In genomic region chr14:24113379-24113800, GRCh38 we compare ENCODE assay signal across 8 cellular contexts. TPM values are rescaled to one million over a fixed set of nuclear protein-coding genes. Genes with fewer than 3 reads are reported as not detected.
A peak's percentile ranks its signal among the peaks of the same experiment; 100 is the strongest.
DNase-seq lines count a peak whose midpoint lies in the region; ATAC-seq and TF ChIP-seq lines count a peak whose summit lies in the region.

No MANE protein-coding gene starts in this region.

- H3K4me3 Mint-ChIP-seq in CD8-positive, alpha-beta memory T cell: peak overlapping the region; percentile 96 to 100 (median 98)
- peak overlapping the region; percentile 87 for H3K4me3 Mint-ChIP-seq in endodermal cell

- H3K36me3 ChIP-seq in CD8-positive, alpha-beta memory T cell (ENCODE audit: insufficient read depth, low read length): peaks cover 13% of the 10 kb centered on the region
- H3K36me3 ChIP-seq in OCI-LY7 (ENCODE audit: insufficient read depth, low read length) (peaks cover 20% of the 10 kb centered on the region), endodermal cell (ENCODE audit: control insufficient read depth, insufficient read depth, low read length) (peaks cover 18% of the 10 kb centered on the region), neuronal stem cell (replicated peaks in 1 of 2; ENCODE audit: control insufficient read depth in 2 of 2, insufficient read depth in 2 of 2, low read length in 2 of 2) (peaks cover 2 to 25% of the 10 kb centered on the region in 2 donors)

- peak overlapping the region; percentile 82 for H2AK5ac ChIP-seq in neuronal stem cell (ENCODE audit: low read depth, low read length)

- no peak overlapping the region for H4K8ac ChIP-seq in neuronal stem cell (ENCODE audit: low read depth, low read length)

- peak overlapping the region; percentile 98 for H3K23ac ChIP-seq in neuronal stem cell (ENCODE audit: low read depth, low read length, poor library complexity)

- H3K79me2 ChIP-seq in OCI-LY7 (ENCODE audit: insufficient read depth, low read depth, low read length): peaks cover 8% of the 10 kb centered on the region; the same call in 1 of the 2 replicates

- H2AFZ ChIP-seq in OCI-LY7 (ENCODE audit: low read length) (peak overlapping the region; percentile 90; the same call in 1 of the 2 replicates), neuronal stem cell (ENCODE audit: low read length) (peak overlapping the region; percentile 96)

- peak overlapping the region; percentile 55 for H2BK15ac ChIP-seq in neuronal stem cell (ENCODE audit: low read length)

- no peak for DNase-seq in CD8-positive, alpha-beta memory T cell
- DNase-seq in OCI-LY7 (ENCODE audit: low spot score) (peak; percentile 37), endodermal cell (no peak), neuronal stem cell (ENCODE audit: low spot score) (no peak), UCSD-AML1 (lab: John Stamatoyannopoulos, UW; ENCODE audit: unreplicated experiment) (no peak), OCI-M2 (lab: John Stamatoyannopoulos, UW; ENCODE audit: unreplicated experiment) (no peak)

- peak overlapping the region; percentile 31 for H3K14ac ChIP-seq in neuronal stem cell (ENCODE audit: low read length)

- H2BK12ac ChIP-seq in neuronal stem cell (ENCODE audit: low read length): no peak overlapping the region

- no peaks in the 10 kb centered on the region for H3K9me2 ChIP-seq in OCI-LY7 (ENCODE audit: insufficient read depth, low read length)

- POLR2A ChIA-PET in CD8-positive, alpha-beta memory T cell (lab: Charles Lee): interaction anchor here (1.8 to 4.6 kb wide), 11 partner anchors 20 to 158 kb away, joined by 6 to 58 read pairs (median 22); partner anchors contain the start of genes CHMP4A, EMC9, IRF9 and PCK2
- POLR2A ChIA-PET in OCI-LY7 (lab: Charles Lee): interaction anchor here (0.6 to 4.2 kb wide), 6 partner anchors 19 to 162 kb away, joined by 4 to 64 read pairs (median 20); partner anchors contain the start of genes PCK2, PSME1, PSME2 and RABGGTA

- H3K4me3 ChIP-seq in CD8-positive, alpha-beta memory T cell (ENCODE audit: low read length): peak overlapping the region; percentile 99
- H3K4me3 ChIP-seq in OCI-LY7 (ENCODE audit: low read depth, low read length, poor library complexity, severe bottlenecking) (peak overlapping the region; percentile 91), endodermal cell (ENCODE audit: low read length) (peak overlapping the region; percentile 94), neuronal stem cell (ENCODE audit: low read length in 2 of 2) (peak overlapping the region; percentile 75 to 85)

- H3K9me3 ChIP-seq in CD8-positive, alpha-beta memory T cell (ENCODE audit: low read length): no peaks in the 10 kb centered on the region
- H3K9me3 ChIP-seq in OCI-LY7 (ENCODE audit: low read length): no peaks in the 10 kb centered on the region
- H3K9me3 ChIP-seq in endodermal cell (ENCODE audit: control insufficient read depth, low read length): no peaks in the 10 kb centered on the region
- H3K9me3 ChIP-seq in neuronal stem cell (replicated peaks in 1 of 2; ENCODE audit: control insufficient read depth in 2 of 2, insufficient read depth in 1 of 2, low read depth in 1 of 2, low read length in 2 of 2): no peaks in the 10 kb centered on the region

- H3K4ac ChIP-seq in neuronal stem cell (ENCODE audit: low read length): no peak overlapping the region

- H3K27ac ChIP-seq in CD8-positive, alpha-beta memory T cell (ENCODE audit: low read depth, low read length): peak overlapping the region; percentile 98
- H3K27ac ChIP-seq in OCI-LY7 (ENCODE audit: low read depth, low read length, poor library complexity, severe bottlenecking) (peak overlapping the region; percentile 93), endodermal cell (ENCODE audit: low read depth, low read length) (peak overlapping the region; percentile 90), neuronal stem cell (replicated peaks; ENCODE audit: low read length) (peak overlapping the region; percentile 98)

- H3K27me3 ChIP-seq in CD8-positive, alpha-beta memory T cell (ENCODE audit: insufficient read depth, low read length, poor library complexity, severe bottlenecking): no peaks in the 10 kb centered on the region
- no peaks in the 10 kb centered on the region for H3K27me3 ChIP-seq in endodermal cell (ENCODE audit: control insufficient read depth, insufficient read depth, low read length, poor library complexity, severe bottlenecking)
- no peaks in the 10 kb centered on the region for H3K27me3 ChIP-seq in neuronal stem cell (ENCODE audit: control insufficient read depth in 3 of 3, insufficient read depth in 3 of 3, low read depth in 1 of 3, low read length in 3 of 3)

- H3K4me2 ChIP-seq in OCI-LY7 (ENCODE audit: low read length) (peak overlapping the region; percentile 95), neuronal stem cell (ENCODE audit: insufficient read depth, low read length, poor library complexity, severe bottlenecking) (peak overlapping the region; percentile 91)

- peak overlapping the region; percentile 97 for H3K18ac ChIP-seq in neuronal stem cell (ENCODE audit: low read length)

- CTCF ChIA-PET in CD8-positive, alpha-beta memory T cell (lab: Charles Lee): interaction anchor here (0.8 to 4.4 kb wide), 10 partner anchors 9 to 194 kb away, joined by 3 to 34 read pairs (median 7); partner anchors contain the start of genes CIDEB, IRF9, PSME1 and PSME2
- CTCF ChIA-PET in OCI-LY7 (lab: Charles Lee; ENCODE audit: unreplicated experiment): interaction anchor here (1.0 to 2.7 kb wide), 3 partner anchors 18 to 48 kb away, joined by 3 to 12 read pairs (median 6); partner anchors contain the start of genes IRF9 and PSME1

- H3K9me3 Mint-ChIP-seq in CD8-positive, alpha-beta memory T cell: no peaks in the 10 kb centered on the region
- H3K9me3 Mint-ChIP-seq in endodermal cell: no peaks in the 10 kb centered on the region

- H4K20me1 ChIP-seq in OCI-LY7 (ENCODE audit: insufficient read depth, low read length): no peaks in the 10 kb centered on the region

- H4K91ac ChIP-seq in neuronal stem cell (ENCODE audit: low read depth, low read length, poor library complexity): peak overlapping the region; percentile 96

- TF ChIP-seq CTCF in OCI-LY7 (conservative IDR thresholded peaks at IDR 0.05; ENCODE audit: low read length) (no peak), endodermal cell (conservative IDR thresholded peaks at IDR 0.05) (no peak)

- H3K9ac ChIP-seq in endodermal cell (ENCODE audit: extremely low read depth, low read length, poor library complexity, severe bottlenecking): peak overlapping the region; percentile 78
- H3K9ac ChIP-seq in neuronal stem cell (ENCODE audit: low read depth, low read length, poor library complexity): peak overlapping the region; percentile 94

- no peaks in the 10 kb centered on the region for H3K79me1 ChIP-seq in neuronal stem cell (ENCODE audit: low read depth, low read length)

- ATAC-seq in GM21723 (IDR thresholded peaks at IDR 0.05; ENCODE audit: unreplicated experiment) (no peak), HG03469 (IDR thresholded peaks at IDR 0.05; ENCODE audit: unreplicated experiment) (no peak)

- peak overlapping the region; percentile 98 to 100 (median 99) for H3K27ac Mint-ChIP-seq in CD8-positive, alpha-beta memory T cell
- H3K27ac Mint-ChIP-seq in endodermal cell: peak overlapping the region; percentile 99

- intact Hi-C loops in OCI-LY7 (cut with micrococcal nuclease; ENCODE audit: unreplicated experiment): no loop called here

- H3K4me1 Mint-ChIP-seq in CD8-positive, alpha-beta memory T cell: peaks cover 35 to 44% (median 41%) of the 10 kb centered on the region in 3 donors
- H3K4me1 Mint-ChIP-seq in endodermal cell: peaks cover 18% of the 10 kb centered on the region

- peak overlapping the region; percentile 96 for H2BK5ac ChIP-seq in neuronal stem cell (ENCODE audit: low read length)

- TSS peak; percentile 79 for BruUV-seq in OCI-LY7 (replicated peaks; lab: Mats Ljungman, UMichigan)

- H3K4me1 ChIP-seq in CD8-positive, alpha-beta memory T cell (ENCODE audit: insufficient read depth, low read length): peaks cover 39% of the 10 kb centered on the region
- H3K4me1 ChIP-seq in OCI-LY7 (ENCODE audit: insufficient read depth, low read length, poor library complexity, severe bottlenecking) (peaks cover 24% of the 10 kb centered on the region), endodermal cell (ENCODE audit: control insufficient read depth, insufficient read depth, low read length) (no peaks in the 10 kb centered on the region), neuronal stem cell (ENCODE audit: control insufficient read depth in 2 of 2, insufficient read depth in 1 of 2, low read depth in 1 of 2, low read length in 2 of 2) (peaks cover 4 to 8% of the 10 kb centered on the region in 2 donors)

- peaks cover 0 to 5% of the 10 kb centered on the region in 2 donors for H3K27me3 Mint-ChIP-seq in CD8-positive, alpha-beta memory T cell
- H3K27me3 Mint-ChIP-seq in endodermal cell (ENCODE audit: insufficient read depth): no peaks in the 10 kb centered on the region

- H2BK120ac ChIP-seq in neuronal stem cell (ENCODE audit: low read depth, low read length): peak overlapping the region; percentile 19

- WGBS in endodermal cell (ENCODE audit: insufficient coverage in 1 of 2, insufficient read length in 1 of 2), 2 experiments: 18 to 22% methylated on average over 6 to 15 of the region's 15 CpGs
- WGBS in neuronal stem cell (ENCODE audit: extremely low coverage in 2 of 2, insufficient read length in 2 of 2, insufficient replicate concordance in 1 of 2), 2 donors: no CpG with 5 or more reads among the region's 15 CpGs

- H3K36me3 Mint-ChIP-seq in CD8-positive, alpha-beta memory T cell: peaks cover 0 to 40% (median 7%) of the 10 kb centered on the region in 3 donors
- H3K36me3 Mint-ChIP-seq in endodermal cell (ENCODE audit: low read depth): peaks cover 15% of the 10 kb centered on the region

RNA-seq across cellular contexts. Expression of gene DCAF11, which starts 1.2 kb away (rescaled TPM):
- 10 to 100 TPM; 69.0 to 72.4 TPM for total RNA-seq in CD8-positive, alpha-beta memory T cell
- 83.9 TPM for polyA plus RNA-seq in CD8-positive, alpha-beta memory T cell
- 75.5 and 79.2 TPM in 2 replicates for total RNA-seq in OCI-LY7 (2014; rRNA removed; shearing (Covaris generic))
- 63.6 and 77.3 TPM in 2 replicates for total RNA-seq in OCI-LY7 (2022)
- 10 to 100 TPM; 71.1 to 72.2 TPM for total RNA-seq in endodermal cell
- 37.1 TPM for polyA plus RNA-seq in endodermal cell (2013, experiment 1 of 2)
- polyA plus RNA-seq in endodermal cell (2013, experiment 2 of 2): 39.6 TPM
- 31.3 TPM for polyA plus RNA-seq in neuronal stem cell (2013, experiment 1 of 2)
- 30.9 TPM for polyA plus RNA-seq in neuronal stem cell (2013, experiment 2 of 2)

RNA-seq across cellular contexts. Expression of gene NRL, which starts 1.4 kb away (rescaled TPM):
- total RNA-seq in CD8-positive, alpha-beta memory T cell: 1 to 10 TPM; 1.5 to 1.6 TPM
- 1.5 TPM for polyA plus RNA-seq in CD8-positive, alpha-beta memory T cell
- total RNA-seq in OCI-LY7 (2014; rRNA removed; shearing (Covaris generic)): 3.1 and 4.6 TPM in 2 replicates
- total RNA-seq in OCI-LY7 (2022) (7.5 and 8.1 TPM in 2 replicates), endodermal cell (1 to 10 TPM; 1.9 TPM)
- polyA plus RNA-seq in endodermal cell (2013, experiment 1 of 2): 1.0 TPM
- polyA plus RNA-seq in endodermal cell (2013, experiment 2 of 2): 0.41 TPM
- 1.2 TPM for polyA plus RNA-seq in neuronal stem cell (2013, experiment 1 of 2)
- polyA plus RNA-seq in neuronal stem cell (2013, experiment 2 of 2): 0.97 TPM

RNA-seq across cellular contexts. Expression of gene FITM1, which starts 17.1 kb away (rescaled TPM):
- total RNA-seq in CD8-positive, alpha-beta memory T cell: 1 to 10 TPM in 1 of 2 experiments, under 1 TPM in 1; 0.58 to 1.1 TPM
- polyA plus RNA-seq in CD8-positive, alpha-beta memory T cell: not detected
- total RNA-seq in OCI-LY7 (2014; rRNA removed; shearing (Covaris generic)): 0.28 TPM in 2 replicates
- total RNA-seq in OCI-LY7 (2022) (0.97 and 1.4 TPM in 2 replicates), endodermal cell (1 to 10 TPM in 1 of 2 donors, not detected in 1; 1.1 TPM)
- 0.32 TPM for polyA plus RNA-seq in endodermal cell (2013, experiment 1 of 2)
- polyA plus RNA-seq in endodermal cell (2013, experiment 2 of 2): not detected
- 0.33 TPM for polyA plus RNA-seq in neuronal stem cell (2013, experiment 1 of 2)
- polyA plus RNA-seq in neuronal stem cell (2013, experiment 2 of 2): 0.18 TPM

RNA-seq across cellular contexts. Expression of gene PCK2, which starts 19.3 kb away (rescaled TPM):
- total RNA-seq in CD8-positive, alpha-beta memory T cell: 10 to 100 TPM; 79.6 to 88.3 TPM
- polyA plus RNA-seq in CD8-positive, alpha-beta memory T cell: 16.9 TPM
- total RNA-seq in OCI-LY7 (2014; rRNA removed; shearing (Covaris generic)): 33.7 and 43.6 TPM in 2 replicates
- total RNA-seq in OCI-LY7 (2022) (130 TPM in 2 replicates), endodermal cell (10 to 100 TPM; 37.7 to 42.8 TPM)
- polyA plus RNA-seq in endodermal cell (2013, experiment 1 of 2): 26.6 TPM
- 16.0 TPM for polyA plus RNA-seq in endodermal cell (2013, experiment 2 of 2)
- polyA plus RNA-seq in neuronal stem cell (2013, experiment 1 of 2): 15.2 TPM
- polyA plus RNA-seq in neuronal stem cell (2013, experiment 2 of 2): 15.1 TPM

RNA-seq across cellular contexts. Expression of gene PSME1, which starts 22.6 kb away (rescaled TPM):
- total RNA-seq in CD8-positive, alpha-beta memory T cell: 100 to 1,000 TPM; 343 to 347 TPM
- polyA plus RNA-seq in CD8-positive, alpha-beta memory T cell: 1,041 TPM
- total RNA-seq in OCI-LY7 (2014; rRNA removed; shearing (Covaris generic)): 187 and 213 TPM in 2 replicates
- total RNA-seq in OCI-LY7 (2022) (146 and 149 TPM in 2 replicates), endodermal cell (100 to 1,000 TPM in 1 of 2 donors, 10 to 100 TPM in 1; 68.6 to 108 TPM)
- polyA plus RNA-seq in endodermal cell (2013, experiment 1 of 2): 87.9 TPM
- 79.7 TPM for polyA plus RNA-seq in endodermal cell (2013, experiment 2 of 2)
- 61.7 TPM for polyA plus RNA-seq in neuronal stem cell (2013, experiment 1 of 2)
- polyA plus RNA-seq in neuronal stem cell (2013, experiment 2 of 2): 61.2 TPM
